8 cellular contexts compared by ENCODE assay signal in the genomic region with DNA sequence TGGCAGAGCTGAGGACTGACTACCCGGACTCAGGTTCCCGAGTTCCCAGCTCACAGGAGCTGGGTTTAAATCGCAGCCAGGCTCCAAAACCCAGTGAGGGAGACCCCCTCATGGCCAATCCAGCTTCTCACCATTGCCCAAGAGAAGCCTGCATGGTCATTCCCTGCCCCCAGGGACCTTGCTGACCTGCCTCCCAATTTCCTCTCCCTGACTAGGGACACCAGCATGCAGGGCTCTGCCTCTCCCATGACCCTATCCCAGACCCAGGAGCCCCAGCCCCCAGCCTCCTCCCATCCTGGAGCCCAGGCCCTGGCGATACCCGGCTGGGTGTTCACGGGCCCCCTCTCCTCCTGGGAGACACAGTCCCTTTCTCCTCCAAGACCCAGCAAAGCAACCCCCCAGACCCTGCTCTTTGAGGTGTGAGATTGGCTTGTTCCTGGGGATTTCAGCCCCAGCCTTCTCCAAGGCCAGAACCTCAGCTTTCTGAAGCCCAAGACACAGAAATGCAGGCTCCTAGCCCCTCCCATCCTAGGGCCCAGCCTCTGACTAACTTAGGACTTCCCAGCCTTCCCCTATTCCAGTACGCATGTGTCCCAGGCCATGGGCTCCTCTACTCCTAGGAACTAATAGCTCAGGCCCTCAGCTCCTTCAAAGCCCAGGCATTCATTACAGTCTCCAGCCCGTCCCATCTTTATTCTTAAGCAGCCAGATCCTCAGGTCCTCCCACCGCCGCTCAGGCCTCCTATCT. TPM values are rescaled to one million over a fixed set of nuclear protein-coding genes. Genes with fewer than 3 reads are reported as not detected.
DNase-seq lines count a peak whose midpoint lies in the region; ATAC-seq and TF ChIP-seq lines count a peak whose summit lies in the region.

No MANE protein-coding gene starts in this region.

- no peak for ATAC-seq in GM21528 (IDR thresholded peaks at IDR 0.05; ENCODE audit: low FRiP score, unreplicated experiment)

- H3K4me1 ChIP-seq in OCI-LY7 (ENCODE audit: insufficient read depth, low read length, poor library complexity, severe bottlenecking) (peaks cover 21% of the 10 kb centered on the region), subcutaneous abdominal adipose tissue (ENCODE audit: control insufficient read depth in 5 of 5, insufficient read depth in 5 of 5, low read length in 5 of 5) (peaks cover 6 to 52% (median 45%) of the 10 kb centered on the region in 5 donors)

- peak overlapping the region; percentile 97 for H3K4me3 ChIP-seq in OCI-LY7 (ENCODE audit: low read depth, low read length, poor library complexity, severe bottlenecking)
- H3K4me3 ChIP-seq in subcutaneous abdominal adipose tissue (ENCODE audit: low read depth in 1 of 5, low read length in 5 of 5): peak overlapping the region; percentile 91 to 97 (median 97)

- intact Hi-C loops in OCI-LY7 (cut with micrococcal nuclease; ENCODE audit: unreplicated experiment): no loop called here

- H3K36me3 Mint-ChIP-seq in T-helper 1 cell treated with Interleukin-12 subunit alpha and Interleukin-12 subunit beta and Interleukin-4 antibody, amounts not matched to agents 30 μg/mL and 1 μg/mL, for 36 hours (ENCODE audit: low read depth): peaks cover 19% of the 10 kb centered on the region
- peaks cover 14% of the 10 kb centered on the region for H3K36me3 Mint-ChIP-seq in chondrocyte (ENCODE audit: low read depth)

- no peak for TF ChIP-seq CTCF in OCI-LY7 (conservative IDR thresholded peaks at IDR 0.05; ENCODE audit: low read length)
- TF ChIP-seq CTCF in chondrocyte (IDR thresholded peaks at IDR 0.05): no peak

- no TSS peak for BruUV-seq in OCI-LY7 (replicated peaks; lab: Mats Ljungman, UMichigan)

- DNase-seq in T-helper 1 cell (no peak), OCI-LY7 (ENCODE audit: low spot score) (no peak), chondrocyte (ENCODE audit: low spot score) (no peak), left kidney (ENCODE audit: low read depth, low spot score) (peak; percentile 76), activated gamma-delta T cell treated with Interleukin-2 at 50 U/mL for 16 hours (no peak)

- no peaks in the 10 kb centered on the region for H3K9me2 ChIP-seq in OCI-LY7 (ENCODE audit: insufficient read depth, low read length)

- CTCF ChIA-PET in OCI-LY7 (lab: Charles Lee; ENCODE audit: unreplicated experiment): no interaction called here

- POLR2A ChIA-PET in OCI-LY7 (lab: Charles Lee): interaction anchor here (0.5 kb wide), 1 partner anchor 9 kb away, joined by 3 read pairs; no protein-coding TSS in a partner anchor

- peaks cover 34% of the 10 kb centered on the region for H3K4me1 Mint-ChIP-seq in T-helper 1 cell treated with Interleukin-12 subunit alpha and Interleukin-12 subunit beta and Interleukin-4 antibody, amounts not matched to agents 30 μg/mL and 1 μg/mL, for 36 hours (ENCODE audit: low read depth)
- peaks cover 40% of the 10 kb centered on the region for H3K4me1 Mint-ChIP-seq in chondrocyte (ENCODE audit: low read depth)

- H3K9me3 ChIP-seq in OCI-LY7 (ENCODE audit: low read length): no peaks in the 10 kb centered on the region
- H3K9me3 ChIP-seq in subcutaneous abdominal adipose tissue (ENCODE audit: control insufficient read depth in 5 of 5, low read length in 5 of 5): no peaks in the 10 kb centered on the region

- H3K79me2 ChIP-seq in OCI-LY7 (ENCODE audit: insufficient read depth, low read depth, low read length): peaks cover 47% of the 10 kb centered on the region

- 0 out of 2 replicates have a peak, but pooled peaks cover 4% of the 10 kb centered on the region for H4K20me1 ChIP-seq in OCI-LY7 (ENCODE audit: insufficient read depth, low read length)

- H3K27me3 ChIP-seq in subcutaneous abdominal adipose tissue (ENCODE audit: control insufficient read depth in 5 of 5, insufficient read depth in 4 of 5, low read length in 5 of 5): no peaks in the 10 kb centered on the region

- peak overlapping the region; percentile 71 to 99 (median 93) for H3K9ac ChIP-seq in subcutaneous abdominal adipose tissue (ENCODE audit: low read length in 5 of 5)

- H3K27ac ChIP-seq in OCI-LY7 (ENCODE audit: low read depth, low read length, poor library complexity, severe bottlenecking): peak overlapping the region; percentile 49
- peak overlapping the region; percentile 98 for H3K27ac ChIP-seq in subcutaneous abdominal adipose tissue (ENCODE audit: low read depth, low read length)

- H3K27ac Mint-ChIP-seq in T-helper 1 cell treated with Interleukin-12 subunit alpha and Interleukin-12 subunit beta and Interleukin-4 antibody, amounts not matched to agents 30 μg/mL and 1 μg/mL, for 36 hours: peak overlapping the region; percentile 99
- H3K27ac Mint-ChIP-seq in chondrocyte (ENCODE audit: unreplicated experiment): peak overlapping the region; percentile 93

- H3K36me3 ChIP-seq in OCI-LY7 (ENCODE audit: insufficient read depth, low read length) (peaks cover 30% of the 10 kb centered on the region), subcutaneous abdominal adipose tissue (ENCODE audit: control insufficient read depth in 5 of 5, insufficient read depth in 5 of 5, low read length in 5 of 5) (peaks cover 0 to 20% (median 13%) of the 10 kb centered on the region in 5 donors)

- no peak overlapping the region; the same call in 1 of the 2 replicates for H2AFZ ChIP-seq in OCI-LY7 (ENCODE audit: low read length)

- H3K27me3 Mint-ChIP-seq in T-helper 1 cell treated with Interleukin-12 subunit alpha and Interleukin-12 subunit beta and Interleukin-4 antibody, amounts not matched to agents 30 μg/mL and 1 μg/mL, for 36 hours (ENCODE audit: low read depth): no peaks in the 10 kb centered on the region
- no peaks in the 10 kb centered on the region for H3K27me3 Mint-ChIP-seq in chondrocyte (ENCODE audit: low read depth)

- H3K9me3 Mint-ChIP-seq in T-helper 1 cell treated with Interleukin-12 subunit alpha and Interleukin-12 subunit beta and Interleukin-4 antibody, amounts not matched to agents 30 μg/mL and 1 μg/mL, for 36 hours: no peaks in the 10 kb centered on the region
- H3K9me3 Mint-ChIP-seq in chondrocyte (ENCODE audit: low read depth): no peaks in the 10 kb centered on the region

- peak overlapping the region; percentile 94 for H3K4me3 Mint-ChIP-seq in T-helper 1 cell treated with Interleukin-12 subunit alpha and Interleukin-12 subunit beta and Interleukin-4 antibody, amounts not matched to agents 30 μg/mL and 1 μg/mL, for 36 hours
- H3K4me3 Mint-ChIP-seq in chondrocyte (ENCODE audit: unreplicated experiment): peak overlapping the region; percentile 98

- H3K4me2 ChIP-seq in OCI-LY7 (ENCODE audit: low read length): peak overlapping the region; percentile 92

RNA-seq across cellular contexts. Expression of a gene that starts 1.1 kb away (rescaled TPM):
- 12.5 and 20.0 TPM in 2 replicates for total RNA-seq in OCI-LY7 (2014; rRNA removed; shearing (Covaris generic))
- total RNA-seq in OCI-LY7 (2022): 28.9 and 29.9 TPM in 2 replicates
- total RNA-seq in chondrocyte: 43.4 to 51.1 TPM (median 49.1 TPM) in 3 replicates

RNA-seq across cellular contexts. Expression of a gene that starts 1.7 kb away (rescaled TPM):
- total RNA-seq in OCI-LY7 (2014; rRNA removed; shearing (Covaris generic)): 265 and 272 TPM in 2 replicates
- 125 and 146 TPM in 2 replicates for total RNA-seq in OCI-LY7 (2022)
- total RNA-seq in chondrocyte: 45.3 to 72.5 TPM (median 47.7 TPM) in 3 replicates

RNA-seq across cellular contexts. Expression of a gene that starts 24.9 kb away (rescaled TPM):
- total RNA-seq in OCI-LY7 (2014; rRNA removed; shearing (Covaris generic)): 1.1 TPM in 1 of 2 replicates, not detected in the other
- total RNA-seq in OCI-LY7 (2022): not detected in 2 replicates
- not detected in 3 replicates for total RNA-seq in chondrocyte

RNA-seq across cellular contexts. Expression of a gene that starts 26.9 kb away (rescaled TPM):
- total RNA-seq in OCI-LY7 (2014; rRNA removed; shearing (Covaris generic)): 562 and 602 TPM in 2 replicates
- total RNA-seq in OCI-LY7 (2022) (438 and 467 TPM in 2 replicates), chondrocyte (1,722 to 4,533 TPM (median 1,892 TPM) in 3 replicates)

RNA-seq across cellular contexts. Expression of a gene that starts 32.1 kb away (rescaled TPM):
- total RNA-seq in OCI-LY7 (2014; rRNA removed; shearing (Covaris generic)): not detected in 2 replicates
- total RNA-seq in OCI-LY7 (2022) (not detected in 2 replicates), chondrocyte (not detected in 3 replicates)
